ENCODE assay signal across 21 cellular contexts in the genomic region with DNA sequence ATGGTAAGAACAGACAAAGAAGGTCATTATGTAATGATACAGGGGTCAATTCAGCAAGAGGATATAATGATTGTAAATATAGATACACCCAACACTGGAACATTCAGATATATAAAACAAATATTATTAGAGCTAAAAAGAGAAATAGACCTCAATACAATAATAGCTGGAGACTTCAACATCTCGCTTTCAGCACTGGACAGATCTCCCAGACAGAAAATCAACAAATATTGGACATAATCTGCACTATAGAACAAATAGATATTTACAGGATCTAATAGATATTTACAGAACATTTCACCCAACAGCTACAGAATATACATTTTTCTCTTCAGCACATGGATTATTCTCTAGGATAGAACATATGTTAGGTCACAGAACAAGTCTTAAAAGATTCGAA.
DNase-seq lines count a peak whose midpoint lies in the region; ATAC-seq, FAIRE-seq and TF ChIP-seq lines count a peak whose summit lies in the region.
"Had no signal": no experiment of that assay in that cellular context is flagged by ENCODE, and none has a peak within 500 bp of the region (broad histone marks: within the 10 kb centered on the region; RNA-seq: fewer than 3 reads in every experiment).

No MANE protein-coding gene starts in this region.

- H3K9me3 Mint-ChIP-seq in HFFc6, result no peaks in the 10 kb centered on the region

- no peaks in the 10 kb centered on the region for H4K20me1 ChIP-seq in GM23248 (ENCODE audit: insufficient read depth)
- H4K20me1 ChIP-seq in GM12878 (ENCODE audit: control insufficient read depth, insufficient read depth), result no peaks in the 10 kb centered on the region

- FAIRE-seq in A549 (lab: Jason Lieb, UNC) (peak; percentile 82), GM12878 (lab: Jason Lieb, UNC) (no peak)

- no peak for TF ChIP-seq EP300 in A549 (IDR thresholded peaks at IDR 0.05)
- TF ChIP-seq EP300 in Ishikawa (IDR thresholded peaks at IDR 0.05; ENCODE audit: borderline replicate concordance), result no peak
- TF ChIP-seq EP300 in GM12878 (IDR thresholded peaks at IDR 0.05; ENCODE audit: borderline replicate concordance in 1 of 2, control insufficient read depth in 1 of 2, low read depth in 2 of 2, low read length in 2 of 2), result no peak

- no peaks in the 10 kb centered on the region for H3K36me3 Mint-ChIP-seq in HFFc6 (ENCODE audit: low read depth)
- H3K36me3 Mint-ChIP-seq: CD4-positive, CD25-positive, alpha-beta regulatory T cell had no signal

- SMC1A ChIA-PET in GM12878 (lab: Charles Lee; ENCODE audit: uncharacterized antibody, unreplicated experiment), result no interaction called here

- H3K27ac Mint-ChIP-seq in HFFc6, result no peak overlapping the region
- H3K27ac Mint-ChIP-seq: CD4-positive, CD25-positive, alpha-beta regulatory T cell; CD8-positive, alpha-beta memory T cell had no signal

- no TSS peak for BruUV-seq in GM12878 (replicated peaks; lab: Mats Ljungman, UMichigan)

- ATAC-seq in A549, result no peak
- ATAC-seq in GM12878, result no peak
- ATAC-seq in HG02763 (IDR thresholded peaks at IDR 0.05; ENCODE audit: unreplicated experiment), result no peak

- H3K9me3 ChIP-seq in A549 (no peaks in the 10 kb centered on the region), GM23248 (ENCODE audit: low read depth) (no peaks in the 10 kb centered on the region), GM12878 (replicated peaks; ENCODE audit: control insufficient read depth, insufficient read depth, low read length) (no peaks in the 10 kb centered on the region), Peyer's patch (no peaks in the 10 kb centered on the region)
- H3K9me3 ChIP-seq: BE2C had no signal

- no peak overlapping the region for H3K4me2 ChIP-seq in A549
- H3K4me2 ChIP-seq in GM23248 (ENCODE audit: unreplicated experiment), result no peak overlapping the region
- no peak overlapping the region for H3K4me2 ChIP-seq in GM12878 (ENCODE audit: control insufficient read depth, insufficient read depth)
- H3K4me2 ChIP-seq: KMS-11 had no signal

- H2AFZ ChIP-seq in GM23248 (no peak overlapping the region), GM12878 (ENCODE audit: control insufficient read depth, low read depth, low read length) (no peak overlapping the region)

- POLR2A ChIA-PET in A549 (lab: Yijun Ruan, JAX), result no interaction called here
- POLR2A ChIA-PET in GM12878 (lab: Charles Lee), result no interaction called here

- H3K4me1 ChIP-seq in A549, result no peaks in the 10 kb centered on the region
- H3K4me1 ChIP-seq in GM23248 (ENCODE audit: insufficient read depth), result no peaks in the 10 kb centered on the region
- no peaks in the 10 kb centered on the region for H3K4me1 ChIP-seq in GM12878 (ENCODE audit: control insufficient read depth, insufficient read depth, low read length)
- no peaks in the 10 kb centered on the region for H3K4me1 ChIP-seq in Peyer's patch
- H3K4me1 ChIP-seq: BE2C had no signal

- H3K9ac ChIP-seq in GM23248 (no peak overlapping the region), GM12878 (ENCODE audit: control insufficient read depth, insufficient read depth, low read length) (no peak overlapping the region)
- H3K9ac ChIP-seq: KMS-11 had no signal

- WGBS in A549 (ENCODE audit: missing lambda C conversion rate), result 4% methylated on average over 2 of the region's 2 CpGs
- WGBS in GM23248 (ENCODE audit: low coverage in 1 of 2, low lambda C conversion rate in 2 of 2, missing lambda C conversion rate in 2 of 2), 2 experiments, result 54 to 66% methylated on average over 2 of the region's 2 CpGs
- 2% methylated on average over 2 of the region's 2 CpGs for WGBS in GM12878 (ENCODE audit: insufficient coverage, insufficient replicate concordance, low lambda C conversion rate, missing lambda C conversion rate)

- no peaks in the 10 kb centered on the region for H3K4me1 Mint-ChIP-seq in HFFc6 (ENCODE audit: low read depth)
- H3K4me1 Mint-ChIP-seq: CD4-positive, CD25-positive, alpha-beta regulatory T cell; CD8-positive, alpha-beta memory T cell had no signal

- no peaks in the 10 kb centered on the region for H3F3A ChIP-seq in GM23248 (ENCODE audit: insufficient read depth)

- DNase-seq in A549 (ENCODE audit: low read depth in 1 of 2, low spot score in 1 of 2) (no peak), GM23248 (peak; percentile 7), GM12878 (ENCODE audit: low read depth, low spot score) (no peak), HFFc6 (no peak), Peyer's patch (no peak), middle frontal gyrus (ENCODE audit: extremely low spot score, low spot score) (no peak)
- DNase-seq: ACHN; BE2C; C1 segment of cervical spinal cord; CD4-positive, CD25-positive, alpha-beta regulatory T cell; CD8-positive, alpha-beta memory T cell; COR-L47; DMS 273 treated with DMSO at 0.1 percent for 48 hours; DMS53; DND-41; EL; GOT3; H7 had no signal

- TF ChIP-seq CTCF in A549 (IDR thresholded peaks at IDR 0.05) (no peak), GM12878 (IDR thresholded peaks at IDR 0.05 in 2 of 3, conservative IDR thresholded peaks at IDR 0.05 in 1 of 3; ENCODE audit: control insufficient read depth in 2 of 3, extremely low read depth in 1 of 3, insufficient read depth in 1 of 3, low read depth in 3 of 3, low read length in 3 of 3) (no peak), HFFc6 (IDR thresholded peaks at IDR 0.05) (no peak), Peyer's patch (IDR thresholded peaks at IDR 0.05) (no peak)

- intact Hi-C loops in GM12878 (cut with micrococcal nuclease; ENCODE audit: unreplicated experiment), result no loop called here

- peaks cover 3% of the 10 kb centered on the region; the same call in 1 of the 2 replicates for H3K27me3 Mint-ChIP-seq in HFFc6 (ENCODE audit: insufficient read depth)

- H3K79me2 ChIP-seq in GM23248 (ENCODE audit: insufficient read depth), result no peaks in the 10 kb centered on the region
- no peaks in the 10 kb centered on the region for H3K79me2 ChIP-seq in GM12878 (ENCODE audit: control insufficient read depth, insufficient read depth, low read length)

- no peak overlapping the region for H3K4me3 Mint-ChIP-seq in HFFc6
- H3K4me3 Mint-ChIP-seq: CD4-positive, CD25-positive, alpha-beta regulatory T cell; CD8-positive, alpha-beta memory T cell had no signal

- in situ Hi-C loops in GM23248 (cut with MboI) (loop anchor here (25.0 kb wide), 1 partner anchor 854 kb away; no protein-coding TSS in a partner anchor), GM12878 (cut with MboI) (no loop called here)

- no peak for TF ChIP-seq RAD21 in A549 (conservative IDR thresholded peaks at IDR 0.05 in 1 of 2, IDR thresholded peaks at IDR 0.05 in 1 of 2)
- no peak for TF ChIP-seq RAD21 in Ishikawa (IDR thresholded peaks at IDR 0.05; ENCODE audit: low read depth)
- TF ChIP-seq RAD21 in GM12878 (IDR thresholded peaks at IDR 0.05; ENCODE audit: insufficient read depth, low read depth, low read length), result no peak

- H3K27me3 ChIP-seq in GM23248 (replicated peaks; ENCODE audit: insufficient read depth), result peaks cover 11% of the 10 kb centered on the region
- no peaks in the 10 kb centered on the region for H3K27me3 ChIP-seq in GM12878 (replicated peaks in 1 of 2; ENCODE audit: control insufficient read depth in 2 of 2, insufficient read depth in 2 of 2, low read length in 1 of 2)
- no peaks in the 10 kb centered on the region for H3K27me3 ChIP-seq in Peyer's patch
- H3K27me3 ChIP-seq: BE2C had no signal

- no peak overlapping the region for H3K4me3 ChIP-seq in A549
- H3K4me3 ChIP-seq in GM23248, result no peak overlapping the region
- no peak overlapping the region for H3K4me3 ChIP-seq in GM12878
- no peak overlapping the region for H3K4me3 ChIP-seq in Peyer's patch

- H3K27ac ChIP-seq in A549, result no peak overlapping the region
- H3K27ac ChIP-seq in GM23248, result no peak overlapping the region
- H3K27ac ChIP-seq in GM12878 (ENCODE audit: control insufficient read depth, insufficient read depth), result no peak overlapping the region
- H3K27ac ChIP-seq in Peyer's patch, result no peak overlapping the region
- H3K27ac ChIP-seq: KMS-11 had no signal

- TF ChIP-seq POLR2A in A549 (IDR thresholded peaks at IDR 0.05; ENCODE audit: low read length) (no peak), GM12878 (IDR thresholded peaks at IDR 0.05; ENCODE audit: low read depth, low read length) (no peak), Peyer's patch (IDR thresholded peaks at IDR 0.05) (no peak)

- no peaks in the 10 kb centered on the region for H3K36me3 ChIP-seq in GM23248 (ENCODE audit: low read depth)
- H3K36me3 ChIP-seq in GM12878 (ENCODE audit: control insufficient read depth in 2 of 2, insufficient read depth in 2 of 2, low read length in 1 of 2), result no peaks in the 10 kb centered on the region
- no peaks in the 10 kb centered on the region for H3K36me3 ChIP-seq in Peyer's patch
- H3K36me3 ChIP-seq: BE2C had no signal

- RAD21 ChIA-PET in GM12878 (lab: Charles Lee; ENCODE audit: unreplicated experiment), result no interaction called here

- CTCF ChIA-PET in A549 (lab: Yijun Ruan, JAX), result no interaction called here
- CTCF ChIA-PET in GM12878 (lab: Yijun Ruan, JAX), result no interaction called here

- H3K9me2 ChIP-seq in GM23248 (ENCODE audit: insufficient read depth), result no peaks in the 10 kb centered on the region

TF ChIP-seq in A549, 52 proteins besides CTCF, POLR2A, EP300 and RAD21 (continues in another document):
- TF ChIP-seq, protein P1, sequence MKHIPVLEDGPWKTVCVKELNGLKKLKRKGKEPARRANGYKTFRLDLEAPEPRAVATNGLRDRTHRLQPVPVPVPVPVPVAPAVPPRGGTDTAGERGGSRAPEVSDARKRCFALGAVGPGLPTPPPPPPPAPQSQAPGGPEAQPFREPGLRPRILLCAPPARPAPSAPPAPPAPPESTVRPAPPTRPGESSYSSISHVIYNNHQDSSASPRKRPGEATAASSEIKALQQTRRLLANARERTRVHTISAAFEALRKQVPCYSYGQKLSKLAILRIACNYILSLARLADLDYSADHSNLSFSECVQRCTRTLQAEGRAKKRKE (CRISPR knock-in tag; IDR thresholded peaks at IDR 0.05; ENCODE audit: low read depth), result no peak

TF ChIP-seq in Ishikawa, 13 proteins besides CTCF, POLR2A, EP300 and RAD21 (continues in another document):
- no peak for TF ChIP-seq EGR1 (IDR thresholded peaks at IDR 0.05)

TF ChIP-seq in GM12878, 131 proteins besides CTCF, POLR2A, EP300 and RAD21 (continues in another document):
- TF ChIP-seq SUPT20H (IDR thresholded peaks at IDR 0.05; ENCODE audit: borderline replicate concordance, control insufficient read depth, low read depth, low read length) (no peak), EED (IDR thresholded peaks at IDR 0.05; ENCODE audit: low read depth) (no peak), SPI1 (IDR thresholded peaks at IDR 0.05; ENCODE audit: borderline replicate concordance, insufficient read depth, low read depth, low read length) (no peak)
- TF ChIP-seq, protein P2, sequence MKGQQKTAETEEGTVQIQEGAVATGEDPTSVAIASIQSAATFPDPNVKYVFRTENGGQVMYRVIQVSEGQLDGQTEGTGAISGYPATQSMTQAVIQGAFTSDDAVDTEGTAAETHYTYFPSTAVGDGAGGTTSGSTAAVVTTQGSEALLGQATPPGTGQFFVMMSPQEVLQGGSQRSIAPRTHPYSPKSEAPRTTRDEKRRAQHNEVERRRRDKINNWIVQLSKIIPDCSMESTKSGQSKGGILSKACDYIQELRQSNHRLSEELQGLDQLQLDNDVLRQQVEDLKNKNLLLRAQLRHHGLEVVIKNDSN (IDR thresholded peaks at IDR 0.05; ENCODE audit: borderline replicate concordance, extremely low read length, insufficient read depth, low read depth, low read length), result no peak
